29 cellular contexts compared by ENCODE assay signal in the genomic region with DNA sequence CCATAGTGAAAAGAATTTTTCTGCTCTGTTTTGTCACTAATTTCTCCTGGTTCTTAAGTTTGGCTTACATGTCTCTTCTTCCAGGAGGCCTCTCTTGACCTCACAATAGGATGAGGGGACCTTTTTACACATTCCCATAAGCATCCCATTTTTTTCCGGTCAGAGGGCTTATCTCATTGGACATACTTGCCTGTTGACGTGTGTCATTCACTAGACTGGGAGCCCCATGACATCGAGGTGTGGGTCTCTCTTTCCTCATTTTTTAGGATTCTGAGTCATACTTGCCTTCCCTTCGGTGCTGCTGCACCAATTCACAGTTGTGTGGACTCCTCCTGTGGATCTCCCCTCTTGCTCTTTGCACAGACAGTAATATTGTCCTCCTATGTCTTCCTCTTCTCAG.
A peak's percentile ranks its signal among the peaks of the same experiment; 100 is the strongest.
DNase-seq lines count a peak whose midpoint lies in the region; ATAC-seq lines count a peak whose summit lies in the region.
"Had no signal": no experiment of that assay in that cellular context is flagged by ENCODE, and none has a peak within 500 bp of the region (broad histone marks: within the 10 kb centered on the region; RNA-seq: fewer than 3 reads in every experiment).

No MANE protein-coding gene starts in this region.

- H2AFZ ChIP-seq in trophoblast cell (ENCODE audit: insufficient read depth, low read length, poor library complexity): no peak overlapping the region

- no peak overlapping the region for H4K8ac ChIP-seq in trophoblast cell (ENCODE audit: low read depth, low read length)

- no peak for ATAC-seq in GM21528 (IDR thresholded peaks at IDR 0.05; ENCODE audit: low FRiP score, unreplicated experiment)
- ATAC-seq: A549; CD8-positive, alpha-beta T cell had no signal

- H3K4ac ChIP-seq in trophoblast cell (ENCODE audit: low read depth, low read length): no peak overlapping the region

- no peak overlapping the region for H3K18ac ChIP-seq in trophoblast cell (ENCODE audit: low read length)

- H3K4me1 ChIP-seq in trophoblast cell (ENCODE audit: control insufficient read depth in 1 of 2, insufficient read depth in 2 of 2, low read length in 2 of 2): no peaks in the 10 kb centered on the region
- peaks cover 0 to 20% (median 9%) of the 10 kb centered on the region in 5 donors for H3K4me1 ChIP-seq in subcutaneous abdominal adipose tissue (ENCODE audit: control insufficient read depth in 5 of 5, insufficient read depth in 5 of 5, low read length in 5 of 5)
- H3K4me1 ChIP-seq: A549; BE2C; BLaER1; BLaER1 treated with 17β-estradiol and CSF1 and Interleukin-3, amounts not matched to agents 10 nM and 100 nM; Caco-2 had no signal

- H2AK5ac ChIP-seq in trophoblast cell (ENCODE audit: low read length): no peak overlapping the region

- H3K4me3 ChIP-seq in trophoblast cell (ENCODE audit: low read depth, low read length) (no peak overlapping the region), subcutaneous abdominal adipose tissue (ENCODE audit: low read depth in 1 of 5, low read length in 5 of 5) (no peak overlapping the region)
- H3K4me3 ChIP-seq: A549; BLaER1; BLaER1 treated with 17β-estradiol and CSF1 and Interleukin-3, amounts not matched to agents 10 nM and 100 nM had no signal

- no CpG with 5 or more reads among the region's 4 CpGs for WGBS in trophoblast cell (ENCODE audit: extremely low coverage, insufficient coverage, insufficient read length)

- no peaks in the 10 kb centered on the region for H3K36me3 ChIP-seq in trophoblast cell (ENCODE audit: control insufficient read depth in 1 of 2, insufficient read depth in 2 of 2, low read length in 2 of 2)
- H3K36me3 ChIP-seq in subcutaneous abdominal adipose tissue (ENCODE audit: control insufficient read depth in 5 of 5, insufficient read depth in 5 of 5, low read length in 5 of 5): no peaks in the 10 kb centered on the region
- H3K36me3 ChIP-seq: BE2C; BLaER1; BLaER1 treated with 17β-estradiol and CSF1 and Interleukin-3, amounts not matched to agents 10 nM and 100 nM had no signal

- H3K23ac ChIP-seq in trophoblast cell (ENCODE audit: low read length): no peak overlapping the region

- H3K4me2 ChIP-seq in trophoblast cell (ENCODE audit: low read length): no peak overlapping the region
- H3K4me2 ChIP-seq: A549; BLaER1; BLaER1 treated with 17β-estradiol and CSF1 and Interleukin-3, amounts not matched to agents 10 nM and 100 nM had no signal

- no peak overlapping the region for H2BK12ac ChIP-seq in trophoblast cell (ENCODE audit: low read length)

- no peaks in the 10 kb centered on the region for H3K27me3 ChIP-seq in trophoblast cell (ENCODE audit: insufficient read depth, low read length)
- H3K27me3 ChIP-seq in subcutaneous abdominal adipose tissue (ENCODE audit: control insufficient read depth in 5 of 5, insufficient read depth in 4 of 5, low read length in 5 of 5): no peaks in the 10 kb centered on the region
- H3K27me3 ChIP-seq: BE2C; BLaER1; BLaER1 treated with 17β-estradiol and CSF1 and Interleukin-3, amounts not matched to agents 10 nM and 100 nM had no signal

- H4K12ac ChIP-seq in trophoblast cell (ENCODE audit: low read depth, low read length): no peak overlapping the region

- no peak overlapping the region for H3K9ac ChIP-seq in trophoblast cell (ENCODE audit: low read length)
- H3K9ac ChIP-seq in subcutaneous abdominal adipose tissue (ENCODE audit: low read length in 5 of 5): no peak overlapping the region
- H3K9ac ChIP-seq: BLaER1; BLaER1 treated with 17β-estradiol and CSF1 and Interleukin-3, amounts not matched to agents 10 nM and 100 nM had no signal

- no peak overlapping the region for H2BK120ac ChIP-seq in trophoblast cell (ENCODE audit: insufficient read depth, low read length, poor library complexity)

- H3K9me3 ChIP-seq in trophoblast cell (ENCODE audit: insufficient read depth, low read depth, low read length) (no peaks in the 10 kb centered on the region), subcutaneous abdominal adipose tissue (ENCODE audit: control insufficient read depth in 5 of 5, low read length in 5 of 5) (no peaks in the 10 kb centered on the region)
- H3K9me3 ChIP-seq: A549; BE2C; BLaER1; BLaER1 treated with 17β-estradiol and CSF1 and Interleukin-3, amounts not matched to agents 10 nM and 100 nM; Caco-2 had no signal

- H3K79me1 ChIP-seq in trophoblast cell (ENCODE audit: low read length): no peaks in the 10 kb centered on the region

- no peak overlapping the region for H3K14ac ChIP-seq in trophoblast cell (ENCODE audit: low read length)

- H3K27ac ChIP-seq in trophoblast cell (ENCODE audit: low read depth, low read length) (no peak overlapping the region), subcutaneous abdominal adipose tissue (ENCODE audit: low read depth, low read length) (peak overlapping the region; percentile 14)
- H3K27ac ChIP-seq: 22Rv1; A549; BLaER1; BLaER1 treated with 17β-estradiol and CSF1 and Interleukin-3, amounts not matched to agents 10 nM and 100 nM; C4-2B had no signal

- no peaks in the 10 kb centered on the region for H3K79me2 ChIP-seq in trophoblast cell (ENCODE audit: control insufficient read depth, insufficient read depth, low read length, poor library complexity)

- H2BK5ac ChIP-seq in trophoblast cell (ENCODE audit: low read depth, low read length, poor library complexity): no peak overlapping the region

- DNase-seq in trophoblast cell: peak; percentile 65 to 80
- DNase-seq in amygdala (lab: John Stamatoyannopoulos, UW): no peak
- DNase-seq: 8988T; ACHN; AML-193; BE2C; C1 segment of cervical spinal cord; Caco-2; Calu3; CD4-positive, alpha-beta memory T cell; CD4-positive, alpha-beta T cell; CD4-positive, CD25-positive, alpha-beta regulatory T cell; CD8-positive, alpha-beta memory T cell; CD8-positive, alpha-beta T cell; COR-L47; DMS 273 treated with DMSO at 0.1 percent for 48 hours; DMS153; DMS53; DMS79; DMS79 treated with DMSO at 0.1 percent for 48 hours; DND-41; EL had no signal

- no peak overlapping the region for H4K91ac ChIP-seq in trophoblast cell (ENCODE audit: low read depth, low read length)

Comparison
In these comparisons a context has a peak if more than half of its experiments do, and no peak if none do; other contexts are left out.
1. DNase-seq: peak in trophoblast cell (2 of 2); none in amygdala (0 of 56).